9 cellular contexts compared by ENCODE assay signal in genomic region chr1:12644829-12645228, GRCh38. TPM values are rescaled to one million over a fixed set of nuclear protein-coding genes. Genes with fewer than 3 reads are reported as not detected.
"Had no signal": no experiment of that assay in that cellular context is flagged by ENCODE, and none has a peak within 500 bp of the region (broad histone marks: within the 10 kb centered on the region; RNA-seq: fewer than 3 reads in every experiment).

No MANE protein-coding gene starts in this region.

- H3K36me3 ChIP-seq: HAP-1 had no signal

- H3K4me1 ChIP-seq: HAP-1 had no signal

- FAIRE-seq: HTR-8/SVneo had no signal

- H3K4me3 Mint-ChIP-seq: GM23338, IgD-negative memory B cell had no signal

- H3K4me1 Mint-ChIP-seq: GM23338, IgD-negative memory B cell had no signal

- H3K27ac Mint-ChIP-seq: GM23338, IgD-negative memory B cell had no signal

- ATAC-seq: GM23338, HCT116 had no signal

- H3K4me3 ChIP-seq: GM23338, HAP-1 had no signal

- H3K4me2 ChIP-seq: GM23338 had no signal

- DNase-seq: H7, KG1 had no signal

- H2AFZ ChIP-seq: GM23338 had no signal

RNA-seq across cellular contexts. Expression of gene AADACL4, which starts 0.9 kb away (rescaled TPM):
- total RNA-seq: GM23338, H4, H7, HT-29 had no signal
- polyA plus RNA-seq: GM23338, IgD-negative memory B cell had no signal
